ENCODE assay signal across 8 cellular contexts in genomic region chr11:73779084-73779902, GRCh38. TPM values are rescaled to one million over a fixed set of nuclear protein-coding genes. Genes with fewer than 3 reads are reported as not detected.
DNase-seq lines count a peak whose midpoint lies in the region; ATAC-seq and TF ChIP-seq lines count a peak whose summit lies in the region.

No MANE protein-coding gene starts in this region.

- peaks cover 0 to 4% of the 10 kb centered on the region in 2 donors for H3K4me1 ChIP-seq in ascending aorta
- H3K4me1 ChIP-seq in right cardiac atrium (ENCODE audit: control insufficient read depth, insufficient read depth, low read length), result no peaks in the 10 kb centered on the region
- H3K4me1 ChIP-seq in uterus, result no peaks in the 10 kb centered on the region

- H3K4me1 Mint-ChIP-seq in T-helper 2 cell treated with Interferon-gamma antibody and Interleukin-4, amounts not matched to agents 5 μg/mL and 100 μg/mL, for 36 hours (ENCODE audit: low read depth), result peaks cover 14% of the 10 kb centered on the region

- peak overlapping the region; percentile 89 for H3K4me3 Mint-ChIP-seq in T-helper 2 cell treated with Interferon-gamma antibody and Interleukin-4, amounts not matched to agents 5 μg/mL and 100 μg/mL, for 36 hours

- WGBS in right cardiac atrium, result under 1% methylated on average over 30 of the region's 30 CpGs

- TF ChIP-seq POLR2A in GM18505 (IDR thresholded peaks at IDR 0.05; ENCODE audit: borderline replicate concordance, extremely low read depth, insufficient read depth, insufficient read length) (peak; percentile 84), uterus (IDR thresholded peaks at IDR 0.05) (peak; percentile 31 to 65)

- DNase-seq in NCI-H187 treated with DMSO at 0.1 percent for 48 hours (lab: John Stamatoyannopoulos, UW), result peak; percentile 96
- peak; percentile 98 for DNase-seq in T-helper 2 cell treated with Interferon-gamma antibody and Interleukin-4, amounts not matched to agents 5 μg/mL and 100 μg/mL, for 36 hours (ENCODE audit: low spot score)
- peak; percentile 97 to 99 for DNase-seq in ascending aorta (ENCODE audit: low spot score in 2 of 2)
- peak; percentile 99 to 100 (median 99) for DNase-seq in right cardiac atrium
- peak; percentile 95 for DNase-seq in pulmonary artery endothelial cell (ENCODE audit: low read depth, low spot score)
- peak; percentile 98 for DNase-seq in uterus

- no peaks in the 10 kb centered on the region for H3K27me3 Mint-ChIP-seq in T-helper 2 cell treated with Interferon-gamma antibody and Interleukin-4, amounts not matched to agents 5 μg/mL and 100 μg/mL, for 36 hours (ENCODE audit: low read depth)

- no peaks in the 10 kb centered on the region for H3K36me3 Mint-ChIP-seq in T-helper 2 cell treated with Interferon-gamma antibody and Interleukin-4, amounts not matched to agents 5 μg/mL and 100 μg/mL, for 36 hours (ENCODE audit: low read depth)

- peak overlapping the region; percentile 99 for H3K27ac Mint-ChIP-seq in T-helper 2 cell treated with Interferon-gamma antibody and Interleukin-4, amounts not matched to agents 5 μg/mL and 100 μg/mL, for 36 hours

- TF ChIP-seq CTCF in ascending aorta (IDR thresholded peaks at IDR 0.05) (no peak), uterus (IDR thresholded peaks at IDR 0.05) (peak in 2 of 4 experiments; percentile 6 to 18)

- no peaks in the 10 kb centered on the region for H3K9me3 ChIP-seq in ascending aorta
- no peaks in the 10 kb centered on the region for H3K9me3 ChIP-seq in right cardiac atrium (ENCODE audit: control insufficient read depth, low read length)
- H3K9me3 ChIP-seq in uterus, result no peaks in the 10 kb centered on the region

- ATAC-seq in GM18505 (IDR thresholded peaks at IDR 0.05; ENCODE audit: unreplicated experiment) (peak; percentile 98), HG02970 (IDR thresholded peaks at IDR 0.05; ENCODE audit: low FRiP score, unreplicated experiment) (peak; percentile 98), right cardiac atrium (peak; percentile 100)

- H3K4me3 ChIP-seq in ascending aorta (peak overlapping the region; percentile 54 to 62), right cardiac atrium (ENCODE audit: low read length) (peak overlapping the region; percentile 60), uterus (peak overlapping the region; percentile 48 to 53)

- H3K36me3 ChIP-seq in ascending aorta (no peaks in the 10 kb centered on the region), uterus (no peaks in the 10 kb centered on the region)

- H3K27me3 ChIP-seq in ascending aorta (no peaks in the 10 kb centered on the region), right cardiac atrium (ENCODE audit: control insufficient read depth, insufficient read depth) (no peaks in the 10 kb centered on the region), uterus (no peaks in the 10 kb centered on the region)

- H3K27ac ChIP-seq in ascending aorta, result peak overlapping the region; percentile 82 to 88
- peak overlapping the region; percentile 88 for H3K27ac ChIP-seq in right cardiac atrium (ENCODE audit: low read length)
- H3K27ac ChIP-seq in uterus, result peak overlapping the region; percentile 93 to 95

- no peaks in the 10 kb centered on the region for H3K9me3 Mint-ChIP-seq in T-helper 2 cell treated with Interferon-gamma antibody and Interleukin-4, amounts not matched to agents 5 μg/mL and 100 μg/mL, for 36 hours

- intact Hi-C loops in ascending aorta (cut with DNase I), result loop anchor here (1.0 kb wide), 1 partner anchor 18 kb away; the partner anchor contains the start of gene RAB6A
- intact Hi-C loops in right cardiac atrium (cut with DNase I), result no loop called here
- intact Hi-C loops in uterus (cut with DNase I; ENCODE audit: low total_unique reads), result no loop called here

RNA-seq across cellular contexts. Expression of gene MRPL48, which starts 8.4 kb away (rescaled TPM):
- total RNA-seq in ascending aorta (not detected), right cardiac atrium (10 to 100 TPM; 36.3 to 47.2 (median 37.4) TPM), pulmonary artery endothelial cell (28.6 and 41.0 TPM in 2 replicates), uterus (10 to 100 TPM in 2 of 4 donors, 1 to 10 TPM in 2; 5.6 to 29.6 (median 11.9) TPM)
- 53.1 TPM for polyA plus RNA-seq in right cardiac atrium

RNA-seq across cellular contexts. Expression of gene RAB6A, which starts 18.4 kb away (rescaled TPM):
- total RNA-seq in ascending aorta (86.3 TPM), right cardiac atrium (100 to 1,000 TPM in 3 of 4 donors, 10 to 100 TPM in 1; 98.9 to 140 (median 114) TPM), pulmonary artery endothelial cell (96.9 and 111 TPM in 2 replicates), uterus (100 to 1,000 TPM in 3 of 4 donors, 10 to 100 TPM in 1; 75.9 to 129 (median 119) TPM)
- 68.2 TPM for polyA plus RNA-seq in right cardiac atrium

Comparison
In these comparisons a context has a peak if more than half of its experiments do, and no peak if none do; other contexts are left out.
1. Peak in every context shown above with its lines: DNase-seq, ATAC-seq, H3K4me3 ChIP-seq and H3K27ac ChIP-seq.